8 cellular contexts compared by ENCODE assay signal in the genomic region with DNA sequence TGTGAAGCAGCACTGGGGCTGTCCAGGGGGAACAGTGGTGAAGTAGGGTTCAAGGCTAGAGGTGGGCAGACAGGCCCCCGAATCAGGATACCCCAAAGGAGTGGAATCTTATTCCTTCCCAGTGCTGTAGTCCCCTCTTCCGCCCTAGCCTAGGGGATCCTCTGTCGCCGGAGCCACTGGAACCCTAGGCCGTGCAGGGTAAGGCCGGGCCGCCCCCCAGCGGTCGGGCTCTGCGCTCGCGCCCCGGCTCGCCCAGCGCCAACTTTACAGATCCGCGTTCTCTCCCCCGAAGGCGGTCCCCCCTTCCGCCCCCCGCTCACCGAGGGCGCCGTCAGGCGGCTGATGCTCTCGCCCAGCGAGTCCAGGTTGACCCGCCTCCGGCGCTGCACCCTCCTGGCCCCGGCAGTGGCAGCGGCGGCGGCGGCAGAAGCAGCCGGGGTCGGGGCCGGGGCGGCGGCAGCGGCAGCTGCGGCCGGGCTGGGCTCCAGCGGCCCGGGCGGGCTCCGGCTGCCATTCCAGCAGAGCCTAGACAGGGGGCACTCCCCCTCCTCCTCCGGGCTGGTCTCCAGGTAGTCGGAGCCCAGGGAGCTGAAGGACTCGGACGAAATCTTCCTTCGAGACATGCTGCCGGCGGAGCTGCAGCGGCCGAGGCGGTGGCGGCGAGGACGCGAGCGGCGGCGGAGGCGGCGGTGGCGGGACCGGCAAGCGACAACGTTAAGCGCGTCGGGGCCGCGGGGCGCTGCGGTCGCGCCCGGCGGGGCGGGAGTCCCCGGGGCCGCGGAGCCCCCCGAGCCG. TPM values are rescaled to one million over a fixed set of nuclear protein-coding genes. Genes with fewer than 3 reads are reported as not detected.
DNase-seq lines count a peak whose midpoint lies in the region; ATAC-seq and TF ChIP-seq lines count a peak whose summit lies in the region.

No MANE protein-coding gene starts in this region.

- TF ChIP-seq CTCF in AG04450 (IDR thresholded peaks at IDR 0.05; ENCODE audit: low read depth, low read length) (peak; percentile 42), GM12874 (IDR thresholded peaks at IDR 0.05; ENCODE audit: insufficient read depth, low read depth, low read length) (peak; percentile 66)

- peak; percentile 72 for ATAC-seq in HG02852 (IDR thresholded peaks at IDR 0.05; ENCODE audit: unreplicated experiment)
- no peak for ATAC-seq in GM18517 (IDR thresholded peaks at IDR 0.05; ENCODE audit: unreplicated experiment)

- peak overlapping the region; percentile 57 for H3K4me3 ChIP-seq in AG04450 (ENCODE audit: low read depth, low read length)

- POLR2A ChIA-PET in AG04450 (lab: Yijun Ruan, JAX) = no interaction called here

- DNase-seq in AG04450 (ENCODE audit: low read depth, low spot score) (no peak), NCI-H2171 treated with DMSO at 0.1 percent for 48 hours (lab: John Stamatoyannopoulos, UW) (peak; percentile 50), amygdala (lab: John Stamatoyannopoulos, UW) (peak in 46 of 56 donors; percentile 5 to 87 (median 54)), hepatic stellate cell (ENCODE audit: low spot score) (peak; percentile 37), retina (peak; percentile 91)

- CTCF ChIA-PET in AG04450 (lab: Charles Lee) = interaction anchor here (1.1 kb wide), 1 partner anchor 20 kb away, joined by 3 read pairs; no protein-coding TSS in a partner anchor

- peaks cover 30% of the 10 kb centered on the region for H3K27me3 ChIP-seq in AG04450 (ENCODE audit: control insufficient read depth, insufficient read depth, low read length)

- H3K27ac ChIP-seq in AG04450 (ENCODE audit: low read depth, low read length) = no peak overlapping the region

- no peaks in the 10 kb centered on the region for H3K9me3 ChIP-seq in AG04450 (ENCODE audit: control insufficient read depth, insufficient read depth, low read length)

RNA-seq across cellular contexts. Expression of gene GUCY1A2, which starts 0.6 kb away (rescaled TPM):
- polyA plus RNA-seq in AG04450 (2011; rRNA removed) = 0.04 TPM in 2 replicates
- polyA minus RNA-seq in AG04450 (2011; rRNA and poly(A)+ RNA removed) = 0.14 and 0.30 TPM in 2 replicates
